ENCODE assay signal across 9 cellular contexts in the genomic region with DNA sequence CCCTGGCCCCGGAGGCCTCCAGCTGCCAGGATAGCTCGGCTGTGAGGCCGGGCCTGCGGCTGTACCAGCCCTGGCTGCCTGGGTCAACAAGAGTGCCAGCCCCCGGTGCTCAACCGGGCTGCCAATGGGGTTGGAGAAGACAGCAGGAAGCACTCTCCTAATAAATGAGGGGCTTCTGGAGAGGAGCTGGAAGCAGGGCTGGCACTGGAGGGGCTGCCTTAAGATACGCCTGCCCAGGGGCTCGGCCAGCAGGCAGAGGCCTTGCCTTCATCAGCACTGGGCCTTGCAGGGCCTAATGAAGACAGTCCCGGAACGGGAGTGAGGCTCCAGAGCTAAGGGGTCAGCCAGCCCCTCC.
DNase-seq lines count a peak whose midpoint lies in the region; ATAC-seq and TF ChIP-seq lines count a peak whose summit lies in the region.
"Had no signal": no experiment of that assay in that cellular context is flagged by ENCODE, and none has a peak within 500 bp of the region (broad histone marks: within the 10 kb centered on the region; RNA-seq: fewer than 3 reads in every experiment).

No MANE protein-coding gene starts in this region.

- H3K4me1 Mint-ChIP-seq in brain (peaks cover 36% of the 10 kb centered on the region), neural crest cell (peaks cover 7% of the 10 kb centered on the region)

- H3K4me1 ChIP-seq in left ventricle myocardium inferior: peaks cover 10% of the 10 kb centered on the region

- ATAC-seq in left ventricle myocardium superior (no peak), left colon (no peak)

- H3K4me3 ChIP-seq in left ventricle myocardium inferior (peak overlapping the region; percentile 61), brain microvascular endothelial cell (ENCODE audit: low read depth, low read length) (no peak overlapping the region)

- H3K27me3 Mint-ChIP-seq in brain: peaks cover 18% of the 10 kb centered on the region
- peaks cover 17% of the 10 kb centered on the region for H3K27me3 Mint-ChIP-seq in neural crest cell (ENCODE audit: low read depth)

- H3K9me3 ChIP-seq in left ventricle myocardium inferior (replicated peaks): no peaks in the 10 kb centered on the region
- H3K9me3 ChIP-seq: gastroesophageal sphincter had no signal

- in situ Hi-C loops in brain microvascular endothelial cell (cut with HindIII; ENCODE audit: low pct_ligation_motif_present, low sequenced_read_pairs): no loop called here

- peak; percentile 29 for TF ChIP-seq CTCF in left ventricle myocardium inferior (IDR thresholded peaks at IDR 0.05; ENCODE audit: borderline replicate concordance)
- peak; percentile 26 to 53 for TF ChIP-seq CTCF in brain (conservative IDR thresholded peaks at IDR 0.05)
- peak; percentile 15 for TF ChIP-seq CTCF in neural crest cell (conservative IDR thresholded peaks at IDR 0.05)
- TF ChIP-seq CTCF in brain microvascular endothelial cell (IDR thresholded peaks at IDR 0.05; ENCODE audit: low read depth, low read length, missing control alignments): no peak

- H3K9me3 Mint-ChIP-seq in brain: peaks cover 0 to 6% (median 0%) of the 10 kb centered on the region in 5 experiments
- no peaks in the 10 kb centered on the region for H3K9me3 Mint-ChIP-seq in neural crest cell

- intact Hi-C loops in left ventricle myocardium inferior (cut with micrococcal nuclease) (no loop called here), left ventricle myocardium superior (cut with micrococcal nuclease) (no loop called here), left colon (cut with DNase I, micrococcal nuclease) (no loop called here)

- H3K36me3 Mint-ChIP-seq in brain (no peaks in the 10 kb centered on the region), neural crest cell (ENCODE audit: low read depth) (no peaks in the 10 kb centered on the region)

- no peak overlapping the region for H3K4me3 Mint-ChIP-seq in brain
- H3K4me3 Mint-ChIP-seq in neural crest cell: no peak overlapping the region

- H3K27me3 ChIP-seq in left ventricle myocardium inferior (ENCODE audit: low read depth): peaks cover 86% of the 10 kb centered on the region
- peaks cover 15% of the 10 kb centered on the region for H3K27me3 ChIP-seq in brain microvascular endothelial cell (replicated peaks)

- H3K27ac ChIP-seq in left ventricle myocardium inferior (replicated peaks) (no peak overlapping the region), brain microvascular endothelial cell (no peak overlapping the region)

- no peaks in the 10 kb centered on the region for H3K36me3 ChIP-seq in left ventricle myocardium inferior
- no peaks in the 10 kb centered on the region for H3K36me3 ChIP-seq in brain microvascular endothelial cell (replicated peaks)
- H3K36me3 ChIP-seq: gastroesophageal sphincter had no signal

- DNase-seq in left ventricle myocardium inferior (no peak), left ventricle myocardium superior (no peak), neural crest cell (ENCODE audit: low read depth, low spot score) (no peak), left colon (no peak), NCI-H446 (lab: John Stamatoyannopoulos, UW) (no peak), brain microvascular endothelial cell (no peak)
- DNase-seq in stimulated activated CD4-positive, alpha-beta T cell treated with anti-CD3 and anti-CD28 coated beads, Interleukin-2, amount 100 ng/mL, for 48 hours: no peak

- no peak overlapping the region for H3K27ac Mint-ChIP-seq in brain
- no peak overlapping the region for H3K27ac Mint-ChIP-seq in neural crest cell (ENCODE audit: unreplicated experiment)
